ENCODE assay signal across 27 cellular contexts in the genomic region with DNA sequence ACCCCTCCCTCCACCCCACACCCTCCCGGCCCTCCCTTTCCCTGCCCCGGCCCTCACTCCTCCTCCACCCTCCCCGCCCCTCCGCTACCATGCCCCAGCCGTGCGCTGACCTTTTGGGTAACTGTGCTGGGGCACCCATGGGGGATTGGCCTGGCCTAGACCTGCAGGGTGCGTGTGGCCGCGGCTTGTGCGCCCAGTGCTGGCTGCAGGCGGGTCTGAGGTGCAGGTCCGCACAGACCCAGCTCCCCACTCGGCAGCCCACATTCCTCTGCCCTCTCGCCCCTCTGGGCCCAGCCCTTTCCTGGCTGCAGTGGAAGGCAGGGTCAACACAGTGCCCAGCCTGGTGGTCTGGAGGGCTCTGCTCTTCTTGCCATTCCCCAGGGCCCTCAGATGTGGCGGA. TPM values are rescaled to one million over a fixed set of nuclear protein-coding genes. Genes with fewer than 3 reads are reported as not detected.
DNase-seq lines count a peak whose midpoint lies in the region; ATAC-seq, FAIRE-seq and TF ChIP-seq lines count a peak whose summit lies in the region.
"Had no signal": no experiment of that assay in that cellular context is flagged by ENCODE, and none has a peak within 500 bp of the region (broad histone marks: within the 10 kb centered on the region; RNA-seq: fewer than 3 reads in every experiment).

No MANE protein-coding gene starts in this region.

- no peak for TF ChIP-seq POLR2A in H1 (IDR thresholded peaks at IDR 0.05; ENCODE audit: control extremely low read depth in 1 of 2, low read depth in 2 of 2, low read length in 2 of 2)

- H3K27me3 ChIP-seq in H1 (replicated peaks in 1 of 4; ENCODE audit: control insufficient read depth in 3 of 4, extremely low read depth in 1 of 4, insufficient read depth in 3 of 4, low read length in 3 of 4) (no peaks in the 10 kb centered on the region), thoracic aorta (replicated peaks; ENCODE audit: insufficient read depth) (no peaks in the 10 kb centered on the region)
- H3K27me3 ChIP-seq: Peyer's patch had no signal

- peaks cover 8% of the 10 kb centered on the region for H3K27me3 Mint-ChIP-seq in stimulated activated naive CD8-positive, alpha-beta T cell treated with anti-CD3 and anti-CD28 coated beads, Interleukin-15, amount 100 ng/mL, for 72 hours
- H3K27me3 Mint-ChIP-seq: CD4-positive, alpha-beta T cell had no signal

- WGBS in H1 (ENCODE audit: extremely low coverage in 1 of 2, insufficient coverage in 1 of 2, insufficient read length in 1 of 2, insufficient replicate concordance in 2 of 2, low coverage in 1 of 2, low lambda C conversion rate in 2 of 2, missing lambda C conversion rate in 1 of 2), 2 experiments, result 92% methylated on average over 8 of the region's 15 CpGs; no CpG with 5 or more reads in 1 of the 2 experiments

- H3K36me3 ChIP-seq in H1 (ENCODE audit: control insufficient read depth in 2 of 4, insufficient read depth in 4 of 4, low read length in 3 of 4) (no peaks in the 10 kb centered on the region), thoracic aorta (no peaks in the 10 kb centered on the region)
- H3K36me3 ChIP-seq: BLaER1 treated with 17β-estradiol and CSF1 and Interleukin-3, amounts not matched to agents 10 nM and 100 nM; Peyer's patch had no signal

- peak; percentile 16 for ATAC-seq in stimulated activated naive CD8-positive, alpha-beta T cell treated with anti-CD3 and anti-CD28 coated beads, Interleukin-15, amount 100 ng/mL, for 72 hours
- no peak for ATAC-seq in stimulated activated naive CD8-positive, alpha-beta T cell treated with anti-CD3 and anti-CD28 coated beads, Interleukin-15, Interleukin-2, amounts not matched to agents 100 U/mL and 50 U/mL, for 24 hours
- ATAC-seq in thoracic aorta (ENCODE audit: insufficient number of reproducible peaks, low FRiP score, low read depth), result no peak
- ATAC-seq: A549, HCT116, K562 had no signal

- H3K18ac ChIP-seq in H1 (ENCODE audit: extremely low read depth, low read length), result peak overlapping the region; percentile 6; the same call in 1 of the 2 replicates

- CTCF ChIA-PET in H1 (lab: Charles Lee; ENCODE audit: partially characterized antibody), result interaction anchor here (0.6 to 2.0 kb wide), 4 partner anchors 8 to 99 kb away, joined by 3 to 6 read pairs (median 4); no protein-coding TSS in a partner anchor

- H2BK5ac ChIP-seq in H1 (ENCODE audit: low read depth, low read length), result no peak overlapping the region

- POLR2A ChIA-PET in H1 (lab: Charles Lee; ENCODE audit: partially characterized antibody), result interaction anchor here (1.4 kb wide), 1 partner anchor 9 kb away, joined by 5 read pairs; no protein-coding TSS in a partner anchor

- no peaks in the 10 kb centered on the region for H3K79me1 ChIP-seq in H1 (ENCODE audit: low read depth, low read length)

- H4K5ac ChIP-seq in H1 (ENCODE audit: insufficient read length, low read depth, low read length), result no peak overlapping the region

- no peak for DNase-seq in stimulated activated naive CD8-positive, alpha-beta T cell treated with anti-CD3 and anti-CD28 coated beads, Interleukin-15, amount 100 ng/mL, for 72 hours
- DNase-seq in stimulated activated naive CD8-positive, alpha-beta T cell treated with anti-CD3 and anti-CD28 coated beads, Interleukin-15, Interleukin-2, amounts not matched to agents 100 U/mL and 50 U/mL, for 24 hours, result no peak
- DNase-seq in H1 (ENCODE audit: low read depth in 1 of 2, low spot score in 2 of 2) (no peak), thoracic aorta (ENCODE audit: low spot score) (no peak), COLO829 (ENCODE audit: low spot score) (no peak), NCI-H345 treated with DMSO at 0.1 percent for 48 hours (lab: John Stamatoyannopoulos, UW; ENCODE audit: unreplicated experiment) (no peak), DMS 273 treated with DMSO at 0.1 percent for 48 hours (lab: John Stamatoyannopoulos, UW) (no peak)
- DNase-seq: AML-193; CD4-positive, alpha-beta T cell; COR-L47; DMS79; EL; GDM1; Kasumi-1; NCI-H1092 treated with DMSO at 0.1 percent for 48 hours; NCI-H1436; NCI-H187 treated with DMSO at 0.1 percent for 48 hours; Peyer's patch; SK-N-SH; SW 1271 had no signal

- no peak overlapping the region for H2BK120ac ChIP-seq in H1 (replicated peaks; ENCODE audit: low read depth, low read length)

- no peak for TF ChIP-seq EP300 in H1 (IDR thresholded peaks at IDR 0.05; ENCODE audit: borderline replicate concordance in 1 of 2, low read depth in 2 of 2, low read length in 2 of 2)

- no peak overlapping the region for H3K4me3 Mint-ChIP-seq in stimulated activated naive CD8-positive, alpha-beta T cell treated with anti-CD3 and anti-CD28 coated beads, Interleukin-15, amount 100 ng/mL, for 72 hours
- H3K4me3 Mint-ChIP-seq: CD4-positive, alpha-beta T cell had no signal

- H3K9me3 ChIP-seq in H1 (ENCODE audit: insufficient read depth in 2 of 2, low read depth in 1 of 2, low read length in 1 of 2) (no peaks in the 10 kb centered on the region), thoracic aorta (no peaks in the 10 kb centered on the region)
- H3K9me3 ChIP-seq: A549; BLaER1 treated with 17β-estradiol and CSF1 and Interleukin-3, amounts not matched to agents 10 nM and 100 nM; SK-N-SH had no signal

- H3K27ac ChIP-seq in H1 (ENCODE audit: low read depth, low read length) (no peak overlapping the region), thoracic aorta (peak overlapping the region; percentile 68 to 85)
- H3K27ac ChIP-seq: BLaER1 treated with 17β-estradiol and CSF1 and Interleukin-3, amounts not matched to agents 10 nM and 100 nM; Peyer's patch had no signal

- H3K4me1 ChIP-seq in H1 (replicated peaks in 1 of 4; ENCODE audit: control insufficient read depth in 3 of 4, insufficient read depth in 4 of 4, low read length in 3 of 4), result peaks cover 0 to 14% (median 2%) of the 10 kb centered on the region in 4 experiments; a peak in 3 of 7 replicates
- H3K4me1 ChIP-seq in thoracic aorta (ENCODE audit: control insufficient read depth in 1 of 2, low read depth in 2 of 2), result peaks cover 57 to 83% of the 10 kb centered on the region in 2 donors

- peaks cover 2% of the 10 kb centered on the region; the same call in 1 of the 2 replicates for H3K23me2 ChIP-seq in H1 (ENCODE audit: low read depth, low read length)

- no peak overlapping the region for H3K9ac ChIP-seq in H1 (replicated peaks in 1 of 4; ENCODE audit: extremely low read depth in 1 of 4, low read depth in 3 of 4, low read length in 3 of 4)
- H3K9ac ChIP-seq: SK-N-SH had no signal

- no peak overlapping the region for H2AK5ac ChIP-seq in H1 (ENCODE audit: low read depth, low read length)

- no peak overlapping the region for H2BK20ac ChIP-seq in H1 (ENCODE audit: low read length)

- no peak for FAIRE-seq in H1 (lab: Jason Lieb, UNC)
- FAIRE-seq: A549, GM12878, K562 had no signal

- H3K9me3 Mint-ChIP-seq in stimulated activated naive CD8-positive, alpha-beta T cell treated with anti-CD3 and anti-CD28 coated beads, Interleukin-15, amount 100 ng/mL, for 72 hours, result no peaks in the 10 kb centered on the region
- H3K9me3 Mint-ChIP-seq: CD4-positive, alpha-beta T cell had no signal

- H4K8ac ChIP-seq in H1 (ENCODE audit: extremely low read depth, insufficient read depth, low read length), result no peak overlapping the region

- H3K23ac ChIP-seq in H1 (ENCODE audit: insufficient read length), result no peak overlapping the region

- H3K27ac Mint-ChIP-seq in stimulated activated naive CD8-positive, alpha-beta T cell treated with anti-CD3 and anti-CD28 coated beads, Interleukin-15, amount 100 ng/mL, for 72 hours, result no peak overlapping the region
- H3K27ac Mint-ChIP-seq: CD4-positive, alpha-beta T cell had no signal

- H3K4ac ChIP-seq in H1 (replicated peaks; ENCODE audit: insufficient read length, low read depth, low read length), result no peak overlapping the region

- H3K4me2 ChIP-seq in H1 (ENCODE audit: insufficient read depth in 1 of 2, low read depth in 2 of 2, low read length in 2 of 2), result no peak overlapping the region
- H3K4me2 ChIP-seq: A549; BLaER1 treated with 17β-estradiol and CSF1 and Interleukin-3, amounts not matched to agents 10 nM and 100 nM; SK-N-SH had no signal

- no peak overlapping the region for H3K56ac ChIP-seq in H1 (replicated peaks; ENCODE audit: insufficient read length, low read depth, low read length)

- no peak overlapping the region for H4K91ac ChIP-seq in H1 (replicated peaks; ENCODE audit: insufficient read length, low read length)

- TF ChIP-seq CTCF in H1 (IDR thresholded peaks at IDR 0.05; ENCODE audit: control extremely low read depth in 1 of 3, insufficient read depth in 1 of 3, low read depth in 1 of 3, low read length in 3 of 3) (no peak), thoracic aorta (IDR thresholded peaks at IDR 0.05) (no peak)

- H2BK15ac ChIP-seq in H1 (ENCODE audit: low read length), result no peak overlapping the region

- no peak for TF ChIP-seq RAD21 in H1 (IDR thresholded peaks at IDR 0.05 in 1 of 2, conservative IDR thresholded peaks at IDR 0.05 in 1 of 2; ENCODE audit: low read depth in 2 of 2, low read length in 2 of 2)

- no peak overlapping the region for H2AFZ ChIP-seq in H1 (ENCODE audit: low read length)

- no peaks in the 10 kb centered on the region for H3K79me2 ChIP-seq in H1 (ENCODE audit: control insufficient read depth in 1 of 2, insufficient read depth in 2 of 2, low read length in 2 of 2)

- H4K20me1 ChIP-seq in H1 (replicated peaks in 1 of 2; ENCODE audit: control insufficient read depth in 1 of 2, insufficient read depth in 2 of 2, low read length in 2 of 2), result no peaks in the 10 kb centered on the region

- H3K4me1 Mint-ChIP-seq in stimulated activated naive CD8-positive, alpha-beta T cell treated with anti-CD3 and anti-CD28 coated beads, Interleukin-15, amount 100 ng/mL, for 72 hours, result no peaks in the 10 kb centered on the region

- H3K4me3 ChIP-seq in H1 (ENCODE audit: extremely low read depth in 1 of 4, insufficient read depth in 2 of 4, low read depth in 3 of 4, low read length in 4 of 4) (no peak overlapping the region), thoracic aorta (no peak overlapping the region)
- H3K4me3 ChIP-seq: A549; BLaER1 treated with 17β-estradiol and CSF1 and Interleukin-3, amounts not matched to agents 10 nM and 100 nM; GM12878; K562; Peyer's patch had no signal

- H3K14ac ChIP-seq in H1 (ENCODE audit: insufficient read length), result no peak overlapping the region

- no peak overlapping the region for H2BK12ac ChIP-seq in H1 (ENCODE audit: low read depth, low read length)

RNA-seq across cellular contexts. Expression of gene FGFRL1, which starts 24.7 kb away (rescaled TPM):
- 18.8 and 18.9 TPM in 2 replicates for total RNA-seq in H1 (2021; fragmentation: NEBNext Ultra II Directional; extraction: Animal tissue kit (Norgen Biotek cat#: 25700))
- 34.6 and 38.9 TPM in 2 replicates for polyA plus RNA-seq in H1 (2011; rRNA removed)
- polyA plus RNA-seq in H1 (2011; cell fraction: cytosol; rRNA removed), result 27.7 TPM
- polyA plus RNA-seq in H1 (2011; cell fraction: nucleus; rRNA removed), result 30.1 TPM
- polyA plus RNA-seq in H1 (2012, experiment 1 of 2), result 12.6 to 21.8 TPM (median 19.7 TPM) in 4 replicates
- 15.6 TPM for polyA plus RNA-seq in H1 (2012, experiment 2 of 2)
- polyA plus RNA-seq in H1 (2013, experiment 1 of 2), result 21.1 TPM
- 22.9 TPM for polyA plus RNA-seq in H1 (2013, experiment 2 of 2)
- polyA minus RNA-seq in H1 (2011; rRNA and poly(A)+ RNA removed), result 72.8 and 101 TPM in 2 replicates
- 20.7 TPM for polyA minus RNA-seq in H1 (2011; cell fraction: cytosol; rRNA and poly(A)+ RNA removed)
- 22.0 TPM for polyA minus RNA-seq in H1 (2011; cell fraction: nucleus; rRNA and poly(A)+ RNA removed)
- total RNA-seq in thoracic aorta, result 10 to 100 TPM; 61.1 to 84.0 TPM

RNA-seq across cellular contexts. Expression of gene SLC26A1, which starts 42.9 kb away (rescaled TPM):
- not detected in 2 replicates for total RNA-seq in H1 (2021; fragmentation: NEBNext Ultra II Directional; extraction: Animal tissue kit (Norgen Biotek cat#: 25700))
- polyA plus RNA-seq in H1 (2011; rRNA removed), result 0.11 and 0.14 TPM in 2 replicates
- polyA plus RNA-seq in H1 (2011; cell fraction: cytosol; rRNA removed), result 0.10 TPM
- 0.57 TPM for polyA plus RNA-seq in H1 (2011; cell fraction: nucleus; rRNA removed)
- polyA plus RNA-seq in H1 (2012, experiment 1 of 2), result 0.20 to 0.67 TPM (median 0.33 TPM) in 4 replicates
- polyA plus RNA-seq in H1 (2012, experiment 2 of 2), result 0.08 TPM
- 0.14 TPM for polyA plus RNA-seq in H1 (2013, experiment 1 of 2)
- polyA plus RNA-seq in H1 (2013, experiment 2 of 2), result 0.06 TPM
- 0.07 and 0.09 TPM in 2 replicates for polyA minus RNA-seq in H1 (2011; rRNA and poly(A)+ RNA removed)
- not detected for polyA minus RNA-seq in H1 (2011; cell fraction: cytosol; rRNA and poly(A)+ RNA removed)
- polyA minus RNA-seq in H1 (2011; cell fraction: nucleus; rRNA and poly(A)+ RNA removed), result 0.20 TPM
- not detected for total RNA-seq in thoracic aorta
- total RNA-seq: CD4-positive, alpha-beta T cell; H4; M059J had no signal

RNA-seq across cellular contexts. Expression of gene IDUA, which starts 49.3 kb away (rescaled TPM):
- 4.8 and 6.5 TPM in 2 replicates for total RNA-seq in H1 (2021; fragmentation: NEBNext Ultra II Directional; extraction: Animal tissue kit (Norgen Biotek cat#: 25700))
- polyA plus RNA-seq in H1 (2011; rRNA removed), result 2.8 and 5.8 TPM in 2 replicates
- 3.5 TPM for polyA plus RNA-seq in H1 (2011; cell fraction: cytosol; rRNA removed)
- 30.1 TPM for polyA plus RNA-seq in H1 (2011; cell fraction: nucleus; rRNA removed)
- 1.3 to 4.4 TPM (median 2.7 TPM) in 4 replicates for polyA plus RNA-seq in H1 (2012, experiment 1 of 2)
- 1.2 TPM for polyA plus RNA-seq in H1 (2012, experiment 2 of 2)
- polyA plus RNA-seq in H1 (2013, experiment 1 of 2), result 2.0 TPM
- polyA plus RNA-seq in H1 (2013, experiment 2 of 2), result 2.1 TPM
- 0.93 and 1.1 TPM in 2 replicates for polyA minus RNA-seq in H1 (2011; rRNA and poly(A)+ RNA removed)
- polyA minus RNA-seq in H1 (2011; cell fraction: cytosol; rRNA and poly(A)+ RNA removed), result 2.7 TPM
- polyA minus RNA-seq in H1 (2011; cell fraction: nucleus; rRNA and poly(A)+ RNA removed), result 8.1 TPM
- total RNA-seq in thoracic aorta, result 10 to 100 TPM; 23.4 to 31.9 TPM
